9 cellular contexts compared by ENCODE assay signal in the genomic region with DNA sequence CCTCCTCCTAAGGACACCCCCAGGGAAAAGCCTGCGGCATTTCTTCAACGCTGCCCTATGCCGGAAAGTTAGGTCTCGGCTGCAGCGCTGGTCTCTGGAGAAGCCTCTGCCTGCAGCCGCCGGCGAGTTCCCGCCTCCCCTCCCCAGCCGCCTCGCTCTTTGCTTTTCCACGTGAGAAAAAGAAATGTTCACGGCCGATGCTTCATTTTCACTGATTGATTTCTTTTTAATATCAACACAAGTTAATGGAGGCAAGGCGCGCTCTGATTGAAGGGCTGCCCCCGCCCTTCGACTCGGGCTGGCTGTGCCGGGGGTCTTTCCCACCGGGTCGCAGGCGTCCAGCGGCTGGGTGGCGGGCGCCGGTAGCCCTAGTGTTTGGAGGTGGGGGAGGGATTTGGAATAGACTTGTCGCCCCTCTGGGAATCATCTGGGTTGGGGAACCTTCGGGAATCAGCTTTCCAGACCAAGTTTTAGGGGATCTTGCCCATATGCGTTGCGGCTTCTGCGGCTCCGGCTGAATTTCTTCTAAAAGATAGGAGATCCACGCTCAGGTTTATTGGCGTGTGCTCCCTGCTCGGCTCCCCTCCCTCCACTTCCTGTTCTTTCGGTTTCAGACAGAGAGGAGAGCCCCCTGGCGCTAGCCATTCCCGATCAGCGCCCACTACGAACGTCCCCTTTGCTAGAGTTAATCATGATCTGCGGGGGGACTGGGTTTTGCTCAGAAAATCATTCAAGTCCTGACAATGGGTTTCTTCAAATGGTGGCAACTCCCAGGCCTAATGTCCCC. TPM values are rescaled to one million over a fixed set of nuclear protein-coding genes. Genes with fewer than 3 reads are reported as not detected.
DNase-seq lines count a peak whose midpoint lies in the region; ATAC-seq, FAIRE-seq and TF ChIP-seq lines count a peak whose summit lies in the region.
"Had no signal": no experiment of that assay in that cellular context is flagged by ENCODE, and none has a peak within 500 bp of the region (broad histone marks: within the 10 kb centered on the region; RNA-seq: fewer than 3 reads in every experiment).

No MANE protein-coding gene starts in this region.

- H3K9ac ChIP-seq in keratinocyte (ENCODE audit: control insufficient read depth, extremely low read depth, insufficient read depth, low read length) (peak overlapping the region; percentile 90), subcutaneous abdominal adipose tissue (ENCODE audit: low read length in 5 of 5) (peak overlapping the region; percentile 56 to 88 (median 77))

- WGBS in adrenal gland, 4 donors: 11 to 16% (median 14%) methylated on average over 35 to 43 of the region's 43 CpGs

- peaks cover 2% of the 10 kb centered on the region for H4K20me1 ChIP-seq in keratinocyte (ENCODE audit: control insufficient read depth, extremely low read depth, insufficient read depth, low read length)

- H3K9me1 ChIP-seq in keratinocyte (ENCODE audit: control insufficient read depth, extremely low read depth, insufficient read depth, low read length): peaks cover 2% of the 10 kb centered on the region

- H3K27me3 ChIP-seq in adrenal gland (no peaks in the 10 kb centered on the region), keratinocyte (ENCODE audit: control insufficient read depth, extremely low read depth, insufficient read depth, low read length) (no peaks in the 10 kb centered on the region), subcutaneous abdominal adipose tissue (ENCODE audit: control insufficient read depth in 5 of 5, insufficient read depth in 4 of 5, low read length in 5 of 5) (no peaks in the 10 kb centered on the region)

- H3K4me2 ChIP-seq in keratinocyte (ENCODE audit: control insufficient read depth, extremely low read depth, insufficient read depth, low read depth, low read length): peak overlapping the region; percentile 72

- H3K4me3 ChIP-seq in adrenal gland (peak overlapping the region in 2 of 4 donors; percentile 45 to 84), keratinocyte (ENCODE audit: control insufficient read depth in 2 of 3, extremely low read depth in 1 of 3, insufficient read depth in 2 of 3, low read depth in 1 of 3, low read length in 3 of 3) (peak overlapping the region; percentile 72 to 83 (median 76)), subcutaneous abdominal adipose tissue (ENCODE audit: low read depth in 1 of 5, low read length in 5 of 5) (peak overlapping the region; percentile 75 to 83 (median 82))

- H3K4me3 Mint-ChIP-seq in immature natural killer cell: no peak overlapping the region

- H3K9me3 ChIP-seq in adrenal gland (replicated peaks in 1 of 3) (no peaks in the 10 kb centered on the region), keratinocyte (ENCODE audit: control insufficient read depth, low read depth, low read length) (no peaks in the 10 kb centered on the region), subcutaneous abdominal adipose tissue (ENCODE audit: control insufficient read depth in 5 of 5, low read length in 5 of 5) (no peaks in the 10 kb centered on the region)

- H3K36me3 Mint-ChIP-seq in immature natural killer cell: no peaks in the 10 kb centered on the region

- dilution Hi-C loops in keratinocyte (cut with MboI; ENCODE audit: extremely low pct_ligation_motif_present, low sequenced_read_pairs): no loop called here

- ATAC-seq in GM19351 (IDR thresholded peaks at IDR 0.05; ENCODE audit: unreplicated experiment): no peak
- ATAC-seq in GM21447 (IDR thresholded peaks at IDR 0.05; ENCODE audit: unreplicated experiment): no peak

- H2AFZ ChIP-seq in keratinocyte (ENCODE audit: control insufficient read depth, low read length): peak overlapping the region; percentile 64

- H3K27ac ChIP-seq in adrenal gland (peak overlapping the region in 4 of 5 donors; percentile 19 to 93 (median 84)), keratinocyte (ENCODE audit: control insufficient read depth, insufficient read depth, low read length) (peak overlapping the region; percentile 73), subcutaneous abdominal adipose tissue (ENCODE audit: low read depth, low read length) (peak overlapping the region; percentile 88)
- H3K27ac ChIP-seq: C4-2B had no signal

- H3K36me3 ChIP-seq in adrenal gland (replicated peaks in 1 of 2) (no peaks in the 10 kb centered on the region), keratinocyte (ENCODE audit: control insufficient read depth in 2 of 2, extremely low read depth in 1 of 2, insufficient read depth in 2 of 2, low read length in 2 of 2) (no peaks in the 10 kb centered on the region), subcutaneous abdominal adipose tissue (ENCODE audit: control insufficient read depth in 5 of 5, insufficient read depth in 5 of 5, low read length in 5 of 5) (no peaks in the 10 kb centered on the region)

- peaks cover 77% of the 10 kb centered on the region for H3K79me2 ChIP-seq in keratinocyte (ENCODE audit: control insufficient read depth, insufficient read depth, low read length)

- intact Hi-C loops in adrenal gland (cut with DNase I): loop anchor here in 1 of 2 donors (10.0 kb wide), 1 partner anchor 812 kb away; no protein-coding TSS in a partner anchor

- no peak for TF ChIP-seq CTCF in adrenal gland (IDR thresholded peaks at IDR 0.05)
- no peak for TF ChIP-seq CTCF in keratinocyte (optimal IDR thresholded peaks at IDR 0.05 in 1 of 3, IDR thresholded peaks at IDR 0.05 in 1 of 3, conservative IDR thresholded peaks at IDR 0.05 in 1 of 3; ENCODE audit: extremely low read depth in 1 of 3, insufficient read depth in 2 of 3, low read length in 3 of 3)

- no peak for TF ChIP-seq POLR2A in adrenal gland (IDR thresholded peaks at IDR 0.05)

- no peak for FAIRE-seq in keratinocyte (lab: Jason Lieb, UNC)

- no peak overlapping the region for H3K27ac Mint-ChIP-seq in immature natural killer cell

- DNase-seq in NCI-H748 (lab: John Stamatoyannopoulos, UW; ENCODE audit: unreplicated experiment) (peak; percentile 59), NCI-H748 treated with DMSO at 0.1 percent for 48 hours (lab: John Stamatoyannopoulos, UW) (no peak), adrenal gland (peak in 4 of 7 donors; percentile 36 to 58 (median 40)), keratinocyte (ENCODE audit: low read depth, low spot score) (no peak), immature natural killer cell (no peak)

- peaks cover 0 to 7% (median 0%) of the 10 kb centered on the region in 6 donors for H3K9me3 Mint-ChIP-seq in immature natural killer cell

- H3K4me1 Mint-ChIP-seq in immature natural killer cell: peaks cover 0 to 4% of the 10 kb centered on the region in 2 donors

- peaks cover 33 to 58% of the 10 kb centered on the region in 2 donors for H3K4me1 ChIP-seq in adrenal gland (replicated peaks in 1 of 2)
- H3K4me1 ChIP-seq in keratinocyte (ENCODE audit: control insufficient read depth, extremely low read depth, insufficient read depth, low read length): peaks cover 45% of the 10 kb centered on the region
- peaks cover 0 to 81% (median 65%) of the 10 kb centered on the region in 5 donors for H3K4me1 ChIP-seq in subcutaneous abdominal adipose tissue (ENCODE audit: control insufficient read depth in 5 of 5, insufficient read depth in 5 of 5, low read length in 5 of 5)

- peaks cover 18 to 32% (median 24%) of the 10 kb centered on the region in 3 donors for H3K27me3 Mint-ChIP-seq in immature natural killer cell (ENCODE audit: low read depth in 3 of 3)

RNA-seq across cellular contexts. Expression of gene NRP2, which starts 4.1 kb away (rescaled TPM):
- 100 to 1,000 TPM in 5 of 8 donors, 10 to 100 TPM in 3; 58.9 to 205 (median 120) TPM for total RNA-seq in adrenal gland
- polyA plus RNA-seq in adrenal gland (10 to 100 TPM; 27.6 to 42.2 (median 32.5) TPM), keratinocyte (9.1 to 20.6 TPM (median 20.6 TPM) in 3 replicates), immature natural killer cell (not detected)
- polyA plus RNA-seq in keratinocyte (2011; ENCODE audit: low read depth): 19.9 TPM
- polyA plus RNA-seq in keratinocyte (2011; cell fraction: cytosol; rRNA removed): 4.6 and 8.2 TPM in 2 replicates
- 30.5 and 32.6 TPM in 2 replicates for polyA plus RNA-seq in keratinocyte (2011; cell fraction: nucleus; rRNA removed)
- 14.4 and 18.2 TPM in 2 replicates for polyA plus RNA-seq in keratinocyte (2012; ENCODE audit: low replicate concordance)
- polyA minus RNA-seq in keratinocyte: 21.0 to 56.7 TPM (median 47.5 TPM) in 3 replicates
- polyA minus RNA-seq in keratinocyte (2011; cell fraction: cytosol; rRNA and poly(A)+ RNA removed): 8.6 TPM
- 30.6 and 49.4 TPM in 2 replicates for polyA minus RNA-seq in keratinocyte (2011; cell fraction: nucleus; rRNA and poly(A)+ RNA removed)

Comparison
In these comparisons a context has a peak if more than half of its experiments do, and no peak if none do; other contexts are left out.
1. DNase-seq: peak in NCI-H748 (single experiment) and adrenal gland (4 of 7); none in NCI-H748 treated with DMSO at 0.1 percent for 48 hours (single experiment), keratinocyte (single experiment) and immature natural killer cell (0 of 3).
2. RNA of gene NRP2, which starts 4.1 kb away (polyA plus RNA-seq): 27.6 to 42.2 TPM in adrenal gland and 4.6 to 32.6 TPM in keratinocyte; not detected in immature natural killer cell; every median in the first group is over 4 times any median in the second.
3. Peak in every context shown above with its lines, with median percentiles within 50 percentile points of each other: H3K27ac ChIP-seq.